8 cellular contexts compared by ENCODE assay signal in genomic region chr4:3767569-3768288, GRCh38. TPM values are rescaled to one million over a fixed set of nuclear protein-coding genes. Genes with fewer than 3 reads are reported as not detected.
DNase-seq lines count a peak whose midpoint lies in the region; ATAC-seq, FAIRE-seq and TF ChIP-seq lines count a peak whose summit lies in the region.

No MANE protein-coding gene starts in this region.

- H3K9ac ChIP-seq in BLaER1: 0 out of 2 replicates have a peak overlapping the region, but pooled peaks have one; percentile 19

- H3K27ac ChIP-seq in BLaER1 (peak overlapping the region; percentile 64), GM23338 (ENCODE audit: low read depth) (no peak overlapping the region), right lobe of liver (no peak overlapping the region), aorta (ENCODE audit: low read depth in 1 of 2, low read length in 2 of 2) (no peak overlapping the region)

- peaks cover 18% of the 10 kb centered on the region for H3K27me3 ChIP-seq in BLaER1
- peaks cover 34% of the 10 kb centered on the region for H3K27me3 ChIP-seq in GM23338 (ENCODE audit: insufficient read depth)
- H3K27me3 ChIP-seq in right lobe of liver: no peaks in the 10 kb centered on the region
- no peaks in the 10 kb centered on the region for H3K27me3 ChIP-seq in aorta (ENCODE audit: control insufficient read depth in 1 of 2, insufficient read depth in 2 of 2, low read length in 1 of 2)

- H3K27me3 Mint-ChIP-seq in GM23338 (ENCODE audit: insufficient read depth, low read depth, poor library complexity): peaks cover 30% of the 10 kb centered on the region

- 16% methylated on average over 5 of the region's 58 CpGs for WGBS in right lobe of liver (ENCODE audit: insufficient coverage, low coverage, low lambda C conversion rate, missing lambda C conversion rate)
- WGBS in aorta, 2 donors: 17 to 21% methylated on average over 37 to 58 of the region's 58 CpGs

- intact Hi-C loops in right lobe of liver (cut with DNase I) (loop anchor here (5.0 to 10.0 kb wide), 2 partner anchors 107 to 110 kb away; no protein-coding TSS in a partner anchor), aorta (cut with DNase I) (loop anchor here (5.0 kb wide), 3 partner anchors 60 to 110 kb away; no protein-coding TSS in a partner anchor)

- H3K4me3 ChIP-seq in BLaER1 (peak overlapping the region; percentile 49; the same call in 1 of the 2 replicates), GM23338 (peak overlapping the region; percentile 46), right lobe of liver (no peak overlapping the region), aorta (ENCODE audit: low read length in 2 of 2) (peak overlapping the region in 1 of 2 donors; percentile 13)

- peak; percentile 19 for ATAC-seq in GM23338
- ATAC-seq in right lobe of liver: peak; percentile 21 to 54 (median 42)
- ATAC-seq in aorta (ENCODE audit: low FRiP score): no peak
- ATAC-seq in HG02588 (IDR thresholded peaks at IDR 0.05; ENCODE audit: unreplicated experiment): no peak

- H3K4me1 ChIP-seq in BLaER1: peaks cover 90% of the 10 kb centered on the region
- H3K4me1 ChIP-seq in GM23338 (ENCODE audit: insufficient read depth): peaks cover 3% of the 10 kb centered on the region
- H3K4me1 ChIP-seq in right lobe of liver: peaks cover 0 to 3% (median 0%) of the 10 kb centered on the region in 4 donors
- no peaks in the 10 kb centered on the region for H3K4me1 ChIP-seq in aorta (ENCODE audit: control insufficient read depth in 1 of 2, insufficient read depth in 2 of 2, low read length in 2 of 2)

- H3K36me3 ChIP-seq in BLaER1 (no peaks in the 10 kb centered on the region), GM23338 (ENCODE audit: insufficient read depth) (no peaks in the 10 kb centered on the region), right lobe of liver (no peaks in the 10 kb centered on the region), aorta (ENCODE audit: control insufficient read depth in 1 of 2, insufficient read depth in 2 of 2, low read length in 1 of 2) (no peaks in the 10 kb centered on the region)

- H3K4me2 ChIP-seq in BLaER1 (peak overlapping the region; percentile 96), GM23338 (peak overlapping the region; percentile 74)

- no peak for TF ChIP-seq POLR2A in right lobe of liver (IDR thresholded peaks at IDR 0.05)
- no peak for TF ChIP-seq POLR2A in GM12891 (IDR thresholded peaks at IDR 0.05; ENCODE audit: low read depth, low read length)

- DNase-seq in GM23338 (ENCODE audit: low spot score) (peak; percentile 79), astrocyte of the hippocampus (ENCODE audit: low read depth, low spot score) (peak; percentile 16), right lobe of liver (peak in 1 of 3 donors; percentile 45), aorta (no peak), GM12891 (ENCODE audit: insufficient read length, low spot score) (no peak), putamen (ENCODE audit: low spot score) (no peak)

- H3K79me2 ChIP-seq in GM23338 (replicated peaks; ENCODE audit: insufficient read depth): no peaks in the 10 kb centered on the region

- H3K27ac Mint-ChIP-seq in GM23338: no peak overlapping the region

- peak overlapping the region; percentile 76 for H3K4me3 Mint-ChIP-seq in GM23338

- H2AFZ ChIP-seq in GM23338: peak overlapping the region; percentile 76; the same call in 1 of the 2 replicates

- peak in 1 of 2 experiments; percentile 48; a peak in 2 of 4 replicates for TF ChIP-seq CTCF in GM23338 (conservative IDR thresholded peaks at IDR 0.05; ENCODE audit: low read depth in 2 of 2)
- peak; percentile 8 to 45 (median 20) for TF ChIP-seq CTCF in right lobe of liver (IDR thresholded peaks at IDR 0.05)

- H3K9me3 ChIP-seq in BLaER1: no peaks in the 10 kb centered on the region
- H3K9me3 ChIP-seq in right lobe of liver: no peaks in the 10 kb centered on the region
- H3K9me3 ChIP-seq in aorta (ENCODE audit: control insufficient read depth, low read length): no peaks in the 10 kb centered on the region

- H4K20me1 ChIP-seq in BLaER1 (peaks cover 42% of the 10 kb centered on the region), GM23338 (replicated peaks; ENCODE audit: insufficient read depth) (no peaks in the 10 kb centered on the region)

- no peaks in the 10 kb centered on the region for H3K9me2 ChIP-seq in GM23338 (ENCODE audit: insufficient read depth)

- H3F3A ChIP-seq in GM23338 (replicated peaks; ENCODE audit: low read depth): peaks cover 6% of the 10 kb centered on the region

- FAIRE-seq in GM12891 (lab: Jason Lieb, UNC): no peak

- peaks cover 6% of the 10 kb centered on the region; the same call in 1 of the 3 replicates for H3K9me3 Mint-ChIP-seq in GM23338

- H3K36me3 Mint-ChIP-seq in GM23338 (ENCODE audit: low read depth): no peaks in the 10 kb centered on the region

- peaks cover 25% of the 10 kb centered on the region for H3K4me1 Mint-ChIP-seq in GM23338

TF ChIP-seq in GM23338, 12 proteins besides CTCF, POLR2A, EP300 and RAD21 (continues in another document):
- TF ChIP-seq REST (IDR thresholded peaks at IDR 0.05; ENCODE audit: unreplicated experiment) (no peak), EZH2 (IDR thresholded peaks at IDR 0.05; ENCODE audit: low read depth, unreplicated experiment) (peak; percentile 19), STAT1 (IDR thresholded peaks at IDR 0.05; ENCODE audit: unreplicated experiment) (no peak), EZH2phosphoT487 (IDR thresholded peaks at IDR 0.05; ENCODE audit: unreplicated experiment) (no peak), CREB1 (CRISPR knock-in tag; IDR thresholded peaks at IDR 0.05; ENCODE audit: low read depth) (no peak)

TF ChIP-seq in GM12891, 5 proteins besides CTCF, POLR2A, EP300 and RAD21:
- TF ChIP-seq POU2F2 (IDR thresholded peaks at IDR 0.05; ENCODE audit: low read depth, low read length) (no peak), POLR2AphosphoS5 (IDR thresholded peaks at IDR 0.05; ENCODE audit: low read depth, low read length) (no peak), SPI1 (IDR thresholded peaks at IDR 0.05; ENCODE audit: low read depth, low read length) (no peak), TAF1 (IDR thresholded peaks at IDR 0.05; ENCODE audit: low read depth, low read length) (no peak), PAX5 (IDR thresholded peaks at IDR 0.05; ENCODE audit: insufficient read depth, low read length, severe bottlenecking) (no peak)

RNA-seq across cellular contexts. Expression of gene ADRA2C, which starts 1.5 kb away (rescaled TPM):
- 16.3 and 16.6 TPM in 2 replicates for total RNA-seq in GM23338 (2014; rRNA removed; shearing (Covaris generic))
- polyA plus RNA-seq in GM23338 (2016; fragmentation: Nextera tagmentation; extraction: Ambion mirVana) (3.0 and 4.1 TPM in 2 replicates), aorta (10 to 100 TPM in 1 of 2 donors, 1 to 10 TPM in 1; 9.6 to 49.0 TPM)
- total RNA-seq in right lobe of liver (under 1 TPM in 5 of 6 experiments, not detected in 1; 0.17 to 0.81 (median 0.65) TPM), aorta (10 to 100 TPM; 36.4 to 72.2 TPM)
- polyA plus RNA-seq in GM12891 (2012; ENCODE audit: low read depth, missing spikeins): not detected

Comparison
In these comparisons a context has a peak if more than half of its experiments do, and no peak if none do; other contexts are left out.
1. H3K4me3 ChIP-seq: peak in BLaER1 (single experiment) and GM23338 (single experiment); none in right lobe of liver (0 of 3).
2. ATAC-seq: peak in GM23338 (single experiment) and right lobe of liver (4 of 4); none in aorta (single experiment) and HG02588 (single experiment).
3. DNase-seq: peak in GM23338 (single experiment) and astrocyte of the hippocampus (single experiment); none in aorta (0 of 2), GM12891 (single experiment) and putamen (single experiment).